In genomic region chr2:41728757-41729338, GRCh38 we compare ENCODE assay signal across 21 cellular contexts.
"Had no signal": no experiment of that assay in that cellular context is flagged by ENCODE, and none has a peak within 500 bp of the region (broad histone marks: within the 10 kb centered on the region; RNA-seq: fewer than 3 reads in every experiment).

No MANE protein-coding gene starts in this region.

- H3K36me3 ChIP-seq: cardiac muscle cell, left lung, thyroid gland, upper lobe of right lung had no signal

- H3K27me3 ChIP-seq: cardiac muscle cell, foreskin keratinocyte, left lung, thyroid gland, upper lobe of right lung had no signal

- H3K4me1 ChIP-seq: foreskin keratinocyte, left lung, thyroid gland, upper lobe of right lung had no signal

- H3K27ac ChIP-seq: cardiac muscle cell, foreskin keratinocyte, left lung, thyroid gland, upper lobe of right lung had no signal

- H3K4me3 ChIP-seq: cardiac muscle cell, left lung, thyroid gland, upper lobe of right lung had no signal

- ATAC-seq: activated T-cell treated with anti-CD3 and anti-CD28 coated beads, Interleukin-2, amount 50 U/mL, for 72 hours; foreskin keratinocyte; left lung; naive thymus-derived CD8-positive, alpha-beta T cell; right cardiac atrium; T-helper 17 cell had no signal

- H3K9me3 ChIP-seq: left lung, thyroid gland, upper lobe of right lung had no signal

- FAIRE-seq: kidney had no signal

- DNase-seq: activated CD4-positive, alpha-beta T cell treated with anti-CD3 and anti-CD28 coated beads for 4 hours; activated CD4-positive, alpha-beta T cell treated with anti-CD3 and anti-CD28 coated beads, Interleukin-2, amount 50 U/mL, for 48 hours; activated CD4-positive, CD25-positive, alpha-beta regulatory T cell; activated CD8-positive, alpha-beta memory T cell treated with anti-CD3 and anti-CD28 coated beads, Interleukin-2, amount 50 U/mL, for 48 hours; activated effector memory CD4-positive, alpha-beta T cell treated with Interleukin-2 at 50 U/mL for 16 hours; activated naive CD4-positive, alpha-beta T cell treated with anti-CD3 and anti-CD28 coated beads for 36 hours; activated naive CD8-positive, alpha-beta T cell treated with anti-CD3 and anti-CD28 coated beads, Interleukin-2, amount 10 ng/mL, durations not matched to agents 7 days and 5 days; activated T-cell treated with anti-CD3 and anti-CD28 coated beads, Interleukin-2, amount 50 U/mL, for 72 hours; effector CD4-positive, alpha-beta T cell; erythroblast; foreskin keratinocyte; kidney; left lung; naive thymus-derived CD8-positive, alpha-beta T cell; right cardiac atrium; stimulated activated CD4-positive, alpha-beta T cell treated with anti-CD3 and anti-CD28 coated beads, Interleukin-1b, Interleukin-23, amount 100 ng/mL, for 48 hours; substantia nigra; T-helper 17 cell; thyroid gland; upper lobe of right lung had no signal
